12 cellular contexts compared by ENCODE assay signal in the genomic region with DNA sequence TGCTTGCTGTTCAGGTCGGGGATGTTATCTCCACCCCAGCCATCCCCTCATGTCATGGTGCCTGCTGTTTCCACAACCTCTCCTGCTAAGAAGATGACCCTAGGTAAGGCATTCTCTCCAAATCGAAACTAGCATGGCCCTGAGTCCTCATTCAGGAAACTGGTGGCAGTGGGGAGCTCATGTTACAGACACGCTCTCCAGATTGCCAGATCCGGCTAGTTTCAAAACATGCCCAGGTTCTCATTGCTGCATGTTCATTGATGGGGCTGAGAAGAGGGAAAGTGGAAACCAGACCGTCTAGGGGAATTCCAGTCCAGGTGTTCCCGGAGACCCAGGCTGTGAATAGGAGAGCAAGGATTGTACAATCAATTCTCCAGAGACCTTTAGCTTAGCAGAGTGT.
DNase-seq lines count a peak whose midpoint lies in the region; ATAC-seq, FAIRE-seq and TF ChIP-seq lines count a peak whose summit lies in the region.
"Had no signal": no experiment of that assay in that cellular context is flagged by ENCODE, and none has a peak within 500 bp of the region (broad histone marks: within the 10 kb centered on the region; RNA-seq: fewer than 3 reads in every experiment).

No MANE protein-coding gene starts in this region.

- DNase-seq in COLO668 (lab: John Stamatoyannopoulos, UW; ENCODE audit: unreplicated experiment) (peak; percentile 85), NCI-H1105 (lab: John Stamatoyannopoulos, UW) (peak; percentile 98), RPMI7951 (ENCODE audit: low read depth) (peak; percentile 15), right lobe of liver (peak in 2 of 3 donors; percentile 44 to 66), caudate nucleus (lab: John Stamatoyannopoulos, UW) (no peak), GM10248 (ENCODE audit: extremely low spot score) (no peak), GM19239 (ENCODE audit: insufficient read length, low spot score) (no peak)
- DNase-seq: activated CD8-positive, alpha-beta memory T cell treated with anti-CD3 and anti-CD28 coated beads, Interleukin-2, amount 50 U/mL, for 4 hours; CD4-positive, CD25-positive, alpha-beta regulatory T cell; ovary had no signal

- POLR2A ChIA-PET in GM10248 (lab: Yijun Ruan, JAX), result no interaction called here

- TF ChIP-seq POLR2A in right lobe of liver (IDR thresholded peaks at IDR 0.05), result peak; percentile 21

- intact Hi-C loops in right lobe of liver (cut with DNase I), result no loop called here

- ATAC-seq in right lobe of liver, result peak; percentile 66 to 75 (median 72)
- ATAC-seq in HG03571 (IDR thresholded peaks at IDR 0.05; ENCODE audit: unreplicated experiment), result no peak

- H3K9me3 ChIP-seq in right lobe of liver, result no peaks in the 10 kb centered on the region
- H3K9me3 ChIP-seq: ovary had no signal

- H3K4me3 ChIP-seq in right lobe of liver, result no peak overlapping the region
- H3K4me3 ChIP-seq: ovary, SK-N-MC had no signal

- no peaks in the 10 kb centered on the region for H3K36me3 ChIP-seq in right lobe of liver
- H3K36me3 ChIP-seq: ovary had no signal

- WGBS in right lobe of liver (ENCODE audit: insufficient coverage, low coverage, low lambda C conversion rate, missing lambda C conversion rate), result 23% methylated on average over 6 of the region's 6 CpGs

- no peak for FAIRE-seq in GM19239 (lab: Jason Lieb, UNC)

- TF ChIP-seq CTCF in right lobe of liver (IDR thresholded peaks at IDR 0.05) (no peak), GM10248 (IDR thresholded peaks at IDR 0.05; ENCODE audit: control extremely low read depth, extremely low read depth, low read depth, missing control alignments) (no peak)

- H3K27ac ChIP-seq in right lobe of liver, result peak overlapping the region; percentile 30 to 45 (median 36)
- no peak overlapping the region for H3K27ac ChIP-seq in caudate nucleus (ENCODE audit: low read depth, low read length)
- H3K27ac ChIP-seq: ovary, SK-N-MC had no signal

- H3K4me1 ChIP-seq in right lobe of liver, result peaks cover 0 to 32% (median 12%) of the 10 kb centered on the region in 4 donors

- CTCF ChIA-PET in GM10248 (lab: Yijun Ruan, JAX), result interaction anchor here (1.8 kb wide), 1 partner anchor 10 kb away, joined by 4 read pairs; no protein-coding TSS in a partner anchor

- no peaks in the 10 kb centered on the region for H3K27me3 ChIP-seq in right lobe of liver
- H3K27me3 ChIP-seq: ovary had no signal

Comparison
In these comparisons a context has a peak if more than half of its experiments do, and no peak if none do; other contexts are left out.
1. DNase-seq: peak in COLO668 (single experiment), NCI-H1105 (single experiment), RPMI7951 (single experiment) and right lobe of liver (2 of 3); none in caudate nucleus (0 of 61), GM10248 (single experiment) and GM19239 (single experiment).